Comparison of ENCODE assay signal across 24 cellular contexts in the genomic region with DNA sequence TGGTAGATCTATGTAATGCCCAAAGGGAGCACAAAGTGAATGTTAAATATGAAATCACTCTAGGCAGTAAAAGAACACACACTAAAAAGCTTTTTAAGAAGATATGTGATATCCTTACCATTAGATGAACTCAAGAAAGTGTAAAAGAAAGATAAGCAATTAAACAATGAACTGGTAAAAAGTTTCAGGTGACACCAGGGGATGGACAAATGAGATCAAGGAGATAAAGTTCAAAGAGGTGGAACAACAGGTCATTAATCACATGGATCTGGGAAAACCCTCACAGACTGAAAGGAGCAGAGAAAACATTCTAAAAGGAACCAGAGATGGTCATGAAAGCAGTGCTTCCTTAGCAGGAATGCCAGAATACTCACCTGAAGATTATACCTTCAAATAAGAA.
"Had no signal": no experiment of that assay in that cellular context is flagged by ENCODE, and none has a peak within 500 bp of the region (broad histone marks: within the 10 kb centered on the region; RNA-seq: fewer than 3 reads in every experiment).

No MANE protein-coding gene starts in this region.

- H3K4me3 Mint-ChIP-seq: activated CD8-positive, alpha-beta T cell treated with anti-CD3 and anti-CD28 coated beads for 36 hours; activated naive CD4-positive, alpha-beta T cell treated with anti-CD3 and anti-CD28 coated beads, Interleukin-2, amount 50 U/mL, for 24 hours; activated naive CD8-positive, alpha-beta T cell treated with anti-CD3 and anti-CD28 coated beads, Interleukin-2, amount 50 U/mL, for 24 hours; activated T-cell treated with anti-CD3 and anti-CD28 coated beads, Interleukin-2, amount 50 U/mL, for 4 hours; stimulated activated memory B cell treated with anti-CD40 and anti-IgM and Interleukin-4, amounts not matched to agents 10 μg/mL and 1 μg/mL and 100 μg/mL, for 72 hours; stimulated activated naive CD8-positive, alpha-beta T cell treated with anti-CD3 and anti-CD28 coated beads, Interleukin-15, amount 100 ng/mL, for 72 hours had no signal

- H3K4me1 Mint-ChIP-seq: activated naive CD4-positive, alpha-beta T cell treated with anti-CD3 and anti-CD28 coated beads, Interleukin-2, amount 50 U/mL, for 24 hours; activated naive CD8-positive, alpha-beta T cell treated with anti-CD3 and anti-CD28 coated beads, Interleukin-2, amount 50 U/mL, for 24 hours; stimulated activated memory B cell treated with anti-CD40 and anti-IgM and Interleukin-4, amounts not matched to agents 10 μg/mL and 1 μg/mL and 100 μg/mL, for 72 hours; stimulated activated naive CD8-positive, alpha-beta T cell treated with anti-CD3 and anti-CD28 coated beads, Interleukin-15, amount 100 ng/mL, for 72 hours had no signal

- H3K27ac Mint-ChIP-seq: activated CD8-positive, alpha-beta T cell treated with anti-CD3 and anti-CD28 coated beads for 36 hours; activated naive CD4-positive, alpha-beta T cell treated with anti-CD3 and anti-CD28 coated beads, Interleukin-2, amount 50 U/mL, for 24 hours; activated naive CD8-positive, alpha-beta T cell treated with anti-CD3 and anti-CD28 coated beads, Interleukin-2, amount 50 U/mL, for 24 hours; activated T-helper 2 cell treated with anti-CD3 and anti-CD28 coated beads, Interferon-gamma antibody, Interleukin-2, Interleukin-4, amounts not matched to agents 10 μg/mL and 5 μg/mL and 100 μg/mL, durations not matched to agents 14 hours and 24 hours and 36 hours; stimulated activated memory B cell treated with anti-CD40 and anti-IgM and Interleukin-4, amounts not matched to agents 10 μg/mL and 1 μg/mL and 100 μg/mL, for 72 hours; stimulated activated naive CD8-positive, alpha-beta T cell treated with anti-CD3 and anti-CD28 coated beads, Interleukin-15, amount 100 ng/mL, for 72 hours had no signal

- ATAC-seq: activated CD8-positive, alpha-beta T cell treated with anti-CD3 and anti-CD28 coated beads for 36 hours; activated naive CD8-positive, alpha-beta T cell treated with anti-CD3 and anti-CD28 coated beads, Interleukin-2, amount 50 U/mL, for 24 hours; activated T-cell treated with anti-CD3 and anti-CD28 coated beads, Interleukin-2, amount 50 U/mL, for 4 hours; heart right ventricle; left lung; lower lobe of right lung; pancreas; psoas muscle; stimulated activated memory B cell treated with anti-CD40 and anti-IgM and Interleukin-4, amounts not matched to agents 10 μg/mL and 1 μg/mL and 100 μg/mL, for 72 hours; stimulated activated naive CD8-positive, alpha-beta T cell treated with anti-CD3 and anti-CD28 coated beads, Interleukin-15, amount 100 ng/mL, for 72 hours; upper lobe of right lung had no signal

- H3K4me1 ChIP-seq: left lung, lower lobe of right lung, psoas muscle, upper lobe of right lung had no signal

- H3K4me2 ChIP-seq: smooth muscle cell had no signal

- H3K9me3 ChIP-seq: heart right ventricle, left lung, lower lobe of right lung, pancreas, psoas muscle, upper lobe of right lung had no signal

- H3K27me3 Mint-ChIP-seq: stimulated activated memory B cell treated with anti-CD40 and anti-IgM and Interleukin-4, amounts not matched to agents 10 μg/mL and 1 μg/mL and 100 μg/mL, for 72 hours; stimulated activated naive CD8-positive, alpha-beta T cell treated with anti-CD3 and anti-CD28 coated beads, Interleukin-15, amount 100 ng/mL, for 72 hours had no signal

- H3K27me3 ChIP-seq: heart right ventricle, left lung, pancreas, upper lobe of right lung had no signal

- H3K36me3 ChIP-seq: left lung, lower lobe of right lung, pancreas, upper lobe of right lung had no signal

- DNase-seq: activated CD4-positive, alpha-beta T cell treated with anti-CD3 and anti-CD28 coated beads for 1 hour; activated CD4-positive, alpha-beta T cell treated with anti-CD3 and anti-CD28 coated beads, Interleukin-2, amount 50 U/mL, for 1 hour; activated CD8-positive, alpha-beta T cell treated with anti-CD3 and anti-CD28 coated beads for 36 hours; activated naive CD8-positive, alpha-beta T cell treated with anti-CD3 and anti-CD28 coated beads, Interleukin-2, amount 50 U/mL, for 24 hours; activated T-cell treated with anti-CD3 and anti-CD28 coated beads, Interleukin-2, amount 50 U/mL, for 4 hours; amygdala; central memory CD4-positive, alpha-beta T cell; heart right ventricle; kidney glomerular epithelial cell; left lung; lower lobe of right lung; psoas muscle; stimulated activated CD4-positive, alpha-beta T cell treated with anti-CD3 and anti-CD28 coated beads, Interleukin-1b, Interleukin-23, amount 100 ng/mL, for 48 hours; stimulated activated CD4-positive, alpha-beta T cell treated with anti-CD3 and anti-CD28 coated beads, Interleukin-4, amount 100 ng/mL, for 4 hours; stimulated activated CD8-positive, alpha-beta memory T cell treated with anti-CD3 and anti-CD28 coated beads, Interleukin-4, amount 100 ng/mL, for 48 hours; stimulated activated naive CD8-positive, alpha-beta T cell treated with anti-CD3 and anti-CD28 coated beads, Interleukin-15, amount 100 ng/mL, for 72 hours; substantia nigra; T-helper 2 cell; upper lobe of right lung had no signal

- H3K4me3 ChIP-seq: heart right ventricle, left lung, lower lobe of right lung, pancreas, psoas muscle, smooth muscle cell, upper lobe of right lung had no signal

- H3K36me3 Mint-ChIP-seq: activated naive CD4-positive, alpha-beta T cell treated with anti-CD3 and anti-CD28 coated beads, Interleukin-2, amount 50 U/mL, for 24 hours had no signal

- H3K27ac ChIP-seq: heart right ventricle, left lung, lower lobe of right lung, pancreas, psoas muscle, upper lobe of right lung had no signal

- H3K9me3 Mint-ChIP-seq: activated CD8-positive, alpha-beta T cell treated with anti-CD3 and anti-CD28 coated beads for 36 hours; activated naive CD4-positive, alpha-beta T cell treated with anti-CD3 and anti-CD28 coated beads, Interleukin-2, amount 50 U/mL, for 24 hours; activated naive CD8-positive, alpha-beta T cell treated with anti-CD3 and anti-CD28 coated beads, Interleukin-2, amount 50 U/mL, for 24 hours; activated T-cell treated with anti-CD3 and anti-CD28 coated beads, Interleukin-2, amount 50 U/mL, for 4 hours; activated T-helper 2 cell treated with anti-CD3 and anti-CD28 coated beads, Interferon-gamma antibody, Interleukin-2, Interleukin-4, amounts not matched to agents 10 μg/mL and 5 μg/mL and 100 μg/mL, durations not matched to agents 14 hours and 24 hours and 36 hours; stimulated activated memory B cell treated with anti-CD40 and anti-IgM and Interleukin-4, amounts not matched to agents 10 μg/mL and 1 μg/mL and 100 μg/mL, for 72 hours; stimulated activated naive CD8-positive, alpha-beta T cell treated with anti-CD3 and anti-CD28 coated beads, Interleukin-15, amount 100 ng/mL, for 72 hours had no signal
